Comparison of ENCODE assay signal across 1 cellular context in genomic region chr15:77527164-77527778, GRCh38.
TF ChIP-seq lines count a peak whose summit lies in the region.

No MANE protein-coding gene starts in this region.

TF ChIP-seq in GM23338, 12 proteins besides CTCF, POLR2A, EP300 and RAD21 (continued from another document):
- TF ChIP-seq ZNF462 (CRISPR knock-in tag; IDR thresholded peaks at IDR 0.05), result no peak
- TF ChIP-seq EZH2 (IDR thresholded peaks at IDR 0.05; ENCODE audit: low read depth, unreplicated experiment), result no peak
- TF ChIP-seq POLR2AphosphoS5 (IDR thresholded peaks at IDR 0.05; ENCODE audit: low read depth), result no peak
